ENCODE assay signal across 2 cellular contexts in the genomic region with DNA sequence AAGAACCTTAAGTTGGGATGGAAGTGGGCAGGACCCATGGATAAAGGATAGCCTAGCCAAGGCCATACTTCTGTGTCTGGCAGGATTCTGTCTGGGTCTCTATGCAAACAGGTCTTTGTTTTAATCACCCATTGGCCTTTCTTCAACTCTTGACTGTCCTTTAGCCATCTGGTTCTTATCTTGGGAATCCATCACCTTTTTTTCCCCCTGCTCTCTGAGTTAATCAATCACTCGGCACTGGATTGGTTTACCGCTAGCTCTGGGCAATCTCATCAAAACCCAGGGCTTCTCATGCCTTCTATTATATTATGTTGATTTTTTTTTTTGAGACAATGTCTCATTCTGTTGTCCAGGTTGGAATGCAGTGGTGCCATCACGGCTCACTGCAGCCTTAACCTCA.
TF ChIP-seq lines count a peak whose summit lies in the region.

No MANE protein-coding gene starts in this region.

TF ChIP-seq in SK-N-SH treated with all-trans-retinoic acid at 6 μM for 48 hours, 23 proteins besides CTCF, POLR2A, EP300 and RAD21 (continued from another document):
- TF ChIP-seq TSHZ2 (CRISPR knock-in tag; IDR thresholded peaks at IDR 0.05) (0 out of 2 replicates have a peak, but pooled peaks have one; percentile 24), SNAI2 (CRISPR knock-in tag; IDR thresholded peaks at IDR 0.05) (no peak)

TF ChIP-seq in GM23338, 12 proteins besides CTCF, POLR2A, EP300 and RAD21 (continued from another document):
- TF ChIP-seq ZNF462 (CRISPR knock-in tag; IDR thresholded peaks at IDR 0.05): no peak
- TF ChIP-seq ZNF331 (CRISPR knock-in tag; IDR thresholded peaks at IDR 0.05; ENCODE audit: low read depth): no peak
- TF ChIP-seq STAT1 (IDR thresholded peaks at IDR 0.05; ENCODE audit: unreplicated experiment): no peak
- no peak for TF ChIP-seq EZH2 (IDR thresholded peaks at IDR 0.05; ENCODE audit: low read depth, unreplicated experiment)
- no peak for TF ChIP-seq ZNF114 (CRISPR knock-in tag; IDR thresholded peaks at IDR 0.05)
- TF ChIP-seq EZH2phosphoT487 (IDR thresholded peaks at IDR 0.05; ENCODE audit: unreplicated experiment): no peak
- TF ChIP-seq, protein P1, sequence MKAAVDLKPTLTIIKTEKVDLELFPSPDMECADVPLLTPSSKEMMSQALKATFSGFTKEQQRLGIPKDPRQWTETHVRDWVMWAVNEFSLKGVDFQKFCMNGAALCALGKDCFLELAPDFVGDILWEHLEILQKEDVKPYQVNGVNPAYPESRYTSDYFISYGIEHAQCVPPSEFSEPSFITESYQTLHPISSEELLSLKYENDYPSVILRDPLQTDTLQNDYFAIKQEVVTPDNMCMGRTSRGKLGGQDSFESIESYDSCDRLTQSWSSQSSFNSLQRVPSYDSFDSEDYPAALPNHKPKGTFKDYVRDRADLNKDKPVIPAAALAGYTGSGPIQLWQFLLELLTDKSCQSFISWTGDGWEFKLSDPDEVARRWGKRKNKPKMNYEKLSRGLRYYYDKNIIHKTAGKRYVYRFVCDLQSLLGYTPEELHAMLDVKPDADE (IDR thresholded peaks at IDR 0.05): no peak
- TF ChIP-seq POLR2AphosphoS5 (IDR thresholded peaks at IDR 0.05; ENCODE audit: low read depth): no peak
- no peak for TF ChIP-seq CREB1 (CRISPR knock-in tag; IDR thresholded peaks at IDR 0.05; ENCODE audit: low read depth)
- no peak for TF ChIP-seq NANOG (IDR thresholded peaks at IDR 0.05; ENCODE audit: borderline replicate concordance)
- TF ChIP-seq, protein P2, sequence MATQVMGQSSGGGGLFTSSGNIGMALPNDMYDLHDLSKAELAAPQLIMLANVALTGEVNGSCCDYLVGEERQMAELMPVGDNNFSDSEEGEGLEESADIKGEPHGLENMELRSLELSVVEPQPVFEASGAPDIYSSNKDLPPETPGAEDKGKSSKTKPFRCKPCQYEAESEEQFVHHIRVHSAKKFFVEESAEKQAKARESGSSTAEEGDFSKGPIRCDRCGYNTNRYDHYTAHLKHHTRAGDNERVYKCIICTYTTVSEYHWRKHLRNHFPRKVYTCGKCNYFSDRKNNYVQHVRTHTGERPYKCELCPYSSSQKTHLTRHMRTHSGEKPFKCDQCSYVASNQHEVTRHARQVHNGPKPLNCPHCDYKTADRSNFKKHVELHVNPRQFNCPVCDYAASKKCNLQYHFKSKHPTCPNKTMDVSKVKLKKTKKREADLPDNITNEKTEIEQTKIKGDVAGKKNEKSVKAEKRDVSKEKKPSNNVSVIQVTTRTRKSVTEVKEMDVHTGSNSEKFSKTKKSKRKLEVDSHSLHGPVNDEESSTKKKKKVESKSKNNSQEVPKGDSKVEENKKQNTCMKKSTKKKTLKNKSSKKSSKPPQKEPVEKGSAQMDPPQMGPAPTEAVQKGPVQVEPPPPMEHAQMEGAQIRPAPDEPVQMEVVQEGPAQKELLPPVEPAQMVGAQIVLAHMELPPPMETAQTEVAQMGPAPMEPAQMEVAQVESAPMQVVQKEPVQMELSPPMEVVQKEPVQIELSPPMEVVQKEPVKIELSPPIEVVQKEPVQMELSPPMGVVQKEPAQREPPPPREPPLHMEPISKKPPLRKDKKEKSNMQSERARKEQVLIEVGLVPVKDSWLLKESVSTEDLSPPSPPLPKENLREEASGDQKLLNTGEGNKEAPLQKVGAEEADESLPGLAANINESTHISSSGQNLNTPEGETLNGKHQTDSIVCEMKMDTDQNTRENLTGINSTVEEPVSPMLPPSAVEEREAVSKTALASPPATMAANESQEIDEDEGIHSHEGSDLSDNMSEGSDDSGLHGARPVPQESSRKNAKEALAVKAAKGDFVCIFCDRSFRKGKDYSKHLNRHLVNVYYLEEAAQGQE (IDR thresholded peaks at IDR 0.05; ENCODE audit: unreplicated experiment): no peak
